ENCODE assay signal across 1 cellular context in the genomic region with DNA sequence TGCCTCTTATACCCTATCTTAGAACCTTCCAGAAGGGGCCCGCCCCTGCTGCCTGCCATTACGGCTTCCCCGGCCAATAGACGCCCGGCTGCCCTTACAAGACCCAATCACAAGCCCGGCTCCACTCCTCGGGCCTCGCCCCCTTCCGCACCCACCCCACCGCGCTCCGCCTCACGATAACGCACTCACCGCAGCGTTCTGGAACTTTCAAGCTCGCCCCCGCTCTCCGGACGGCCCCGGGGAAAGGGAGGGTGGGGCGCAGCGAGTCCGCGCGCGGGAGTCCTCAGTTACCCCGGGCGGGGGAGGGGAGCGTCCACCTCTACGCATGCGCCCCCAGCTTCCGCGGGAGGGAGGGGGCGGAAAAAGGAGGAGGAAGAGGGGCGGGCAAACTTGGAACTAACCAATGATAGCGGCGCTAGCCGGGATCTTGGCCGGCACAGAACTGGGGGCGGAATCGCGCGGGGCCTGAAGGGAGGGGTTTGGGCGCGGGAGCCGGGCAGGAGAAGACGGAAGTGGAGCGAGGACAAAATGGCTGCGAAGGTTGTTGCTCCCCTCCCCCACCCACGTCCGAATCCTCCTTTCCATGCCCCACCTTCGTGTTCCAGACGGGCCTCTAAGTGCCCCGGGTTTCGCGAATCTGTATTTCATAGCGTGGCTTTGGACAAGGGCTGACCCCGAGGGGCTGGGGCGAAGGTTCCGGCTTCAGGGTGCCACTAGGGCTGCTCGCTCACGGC.
TF ChIP-seq lines count a peak whose summit lies in the region.

No MANE protein-coding gene starts in this region.

TF ChIP-seq in K562, 482 proteins besides CTCF, POLR2A, EP300 and RAD21 (continued from another document and continues in another):
- TF ChIP-seq, protein P1, sequence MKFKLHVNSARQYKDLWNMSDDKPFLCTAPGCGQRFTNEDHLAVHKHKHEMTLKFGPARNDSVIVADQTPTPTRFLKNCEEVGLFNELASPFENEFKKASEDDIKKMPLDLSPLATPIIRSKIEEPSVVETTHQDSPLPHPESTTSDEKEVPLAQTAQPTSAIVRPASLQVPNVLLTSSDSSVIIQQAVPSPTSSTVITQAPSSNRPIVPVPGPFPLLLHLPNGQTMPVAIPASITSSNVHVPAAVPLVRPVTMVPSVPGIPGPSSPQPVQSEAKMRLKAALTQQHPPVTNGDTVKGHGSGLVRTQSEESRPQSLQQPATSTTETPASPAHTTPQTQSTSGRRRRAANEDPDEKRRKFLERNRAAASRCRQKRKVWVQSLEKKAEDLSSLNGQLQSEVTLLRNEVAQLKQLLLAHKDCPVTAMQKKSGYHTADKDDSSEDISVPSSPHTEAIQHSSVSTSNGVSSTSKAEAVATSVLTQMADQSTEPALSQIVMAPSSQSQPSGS (CRISPR knock-in tag; IDR thresholded peaks at IDR 0.05) = no peak
- TF ChIP-seq MEF2A (IDR thresholded peaks at IDR 0.05; ENCODE audit: control insufficient read depth, low read depth, low read length) (no peak), ZNF707 (CRISPR knock-in tag; conservative IDR thresholded peaks at IDR 0.05) (no peak), MCM3 (IDR thresholded peaks at IDR 0.05) (no peak), ZNF184 (CRISPR knock-in tag; IDR thresholded peaks at IDR 0.05) (no peak), MAFG (tag; conservative IDR thresholded peaks at IDR 0.05) (no peak), FOXM1 (IDR thresholded peaks at IDR 0.05; ENCODE audit: low read depth) (no peak), FOXM1 (CRISPR knock-in tag; IDR thresholded peaks at IDR 0.05; ENCODE audit: low read depth) (no peak), ZNF408 (CRISPR knock-in tag; IDR thresholded peaks at IDR 0.05; ENCODE audit: low read depth) (no peak), ZNF583 (CRISPR knock-in tag; IDR thresholded peaks at IDR 0.05) (no peak), KAT8 (IDR thresholded peaks at IDR 0.05; ENCODE audit: low read depth) (no peak), NFYB (IDR thresholded peaks at IDR 0.05; ENCODE audit: extremely low read depth, insufficient read length) (peak; percentile 27), DIDO1 (tag; IDR thresholded peaks at IDR 0.05; ENCODE audit: low read depth) (no peak), KDM1A (IDR thresholded peaks at IDR 0.05) (no peak), RBFOX2 (IDR thresholded peaks at IDR 0.05; ENCODE audit: low read depth, low read length) (peak; percentile 88), ATF7 (IDR thresholded peaks at IDR 0.05) (peak; percentile 64), ZNF175 (CRISPR knock-in tag; IDR thresholded peaks at IDR 0.05; ENCODE audit: low read depth) (no peak), ZNF212 (CRISPR knock-in tag; IDR thresholded peaks at IDR 0.05) (no peak), KLF16 (IDR thresholded peaks at IDR 0.05) (no peak), XRCC4 (IDR thresholded peaks at IDR 0.05; ENCODE audit: extremely low read depth, insufficient read depth, insufficient read length) (no peak), HNRNPLL (IDR thresholded peaks at IDR 0.05; ENCODE audit: low read depth, low read length, poor library complexity, severe bottlenecking) (peak; percentile 91), BRD4 (IDR thresholded peaks at IDR 0.05) (peak; percentile 100), ZNF232 (CRISPR knock-in tag; IDR thresholded peaks at IDR 0.05) (no peak), NUFIP1 (IDR thresholded peaks at IDR 0.05; ENCODE audit: partially characterized antibody) (no peak), ZNF239 (CRISPR knock-in tag; IDR thresholded peaks at IDR 0.05) (no peak)
- TF ChIP-seq, protein P2, sequence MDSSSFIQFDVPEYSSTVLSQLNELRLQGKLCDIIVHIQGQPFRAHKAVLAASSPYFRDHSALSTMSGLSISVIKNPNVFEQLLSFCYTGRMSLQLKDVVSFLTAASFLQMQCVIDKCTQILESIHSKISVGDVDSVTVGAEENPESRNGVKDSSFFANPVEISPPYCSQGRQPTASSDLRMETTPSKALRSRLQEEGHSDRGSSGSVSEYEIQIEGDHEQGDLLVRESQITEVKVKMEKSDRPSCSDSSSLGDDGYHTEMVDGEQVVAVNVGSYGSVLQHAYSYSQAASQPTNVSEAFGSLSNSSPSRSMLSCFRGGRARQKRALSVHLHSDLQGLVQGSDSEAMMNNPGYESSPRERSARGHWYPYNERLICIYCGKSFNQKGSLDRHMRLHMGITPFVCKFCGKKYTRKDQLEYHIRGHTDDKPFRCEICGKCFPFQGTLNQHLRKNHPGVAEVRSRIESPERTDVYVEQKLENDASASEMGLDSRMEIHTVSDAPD (CRISPR knock-in tag; IDR thresholded peaks at IDR 0.05) = no peak
- TF ChIP-seq, protein P3, sequence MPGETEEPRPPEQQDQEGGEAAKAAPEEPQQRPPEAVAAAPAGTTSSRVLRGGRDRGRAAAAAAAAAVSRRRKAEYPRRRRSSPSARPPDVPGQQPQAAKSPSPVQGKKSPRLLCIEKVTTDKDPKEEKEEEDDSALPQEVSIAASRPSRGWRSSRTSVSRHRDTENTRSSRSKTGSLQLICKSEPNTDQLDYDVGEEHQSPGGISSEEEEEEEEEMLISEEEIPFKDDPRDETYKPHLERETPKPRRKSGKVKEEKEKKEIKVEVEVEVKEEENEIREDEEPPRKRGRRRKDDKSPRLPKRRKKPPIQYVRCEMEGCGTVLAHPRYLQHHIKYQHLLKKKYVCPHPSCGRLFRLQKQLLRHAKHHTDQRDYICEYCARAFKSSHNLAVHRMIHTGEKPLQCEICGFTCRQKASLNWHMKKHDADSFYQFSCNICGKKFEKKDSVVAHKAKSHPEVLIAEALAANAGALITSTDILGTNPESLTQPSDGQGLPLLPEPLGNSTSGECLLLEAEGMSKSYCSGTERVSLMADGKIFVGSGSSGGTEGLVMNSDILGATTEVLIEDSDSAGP (CRISPR knock-in tag; IDR thresholded peaks at IDR 0.05) = no peak
- TF ChIP-seq, protein P4, sequence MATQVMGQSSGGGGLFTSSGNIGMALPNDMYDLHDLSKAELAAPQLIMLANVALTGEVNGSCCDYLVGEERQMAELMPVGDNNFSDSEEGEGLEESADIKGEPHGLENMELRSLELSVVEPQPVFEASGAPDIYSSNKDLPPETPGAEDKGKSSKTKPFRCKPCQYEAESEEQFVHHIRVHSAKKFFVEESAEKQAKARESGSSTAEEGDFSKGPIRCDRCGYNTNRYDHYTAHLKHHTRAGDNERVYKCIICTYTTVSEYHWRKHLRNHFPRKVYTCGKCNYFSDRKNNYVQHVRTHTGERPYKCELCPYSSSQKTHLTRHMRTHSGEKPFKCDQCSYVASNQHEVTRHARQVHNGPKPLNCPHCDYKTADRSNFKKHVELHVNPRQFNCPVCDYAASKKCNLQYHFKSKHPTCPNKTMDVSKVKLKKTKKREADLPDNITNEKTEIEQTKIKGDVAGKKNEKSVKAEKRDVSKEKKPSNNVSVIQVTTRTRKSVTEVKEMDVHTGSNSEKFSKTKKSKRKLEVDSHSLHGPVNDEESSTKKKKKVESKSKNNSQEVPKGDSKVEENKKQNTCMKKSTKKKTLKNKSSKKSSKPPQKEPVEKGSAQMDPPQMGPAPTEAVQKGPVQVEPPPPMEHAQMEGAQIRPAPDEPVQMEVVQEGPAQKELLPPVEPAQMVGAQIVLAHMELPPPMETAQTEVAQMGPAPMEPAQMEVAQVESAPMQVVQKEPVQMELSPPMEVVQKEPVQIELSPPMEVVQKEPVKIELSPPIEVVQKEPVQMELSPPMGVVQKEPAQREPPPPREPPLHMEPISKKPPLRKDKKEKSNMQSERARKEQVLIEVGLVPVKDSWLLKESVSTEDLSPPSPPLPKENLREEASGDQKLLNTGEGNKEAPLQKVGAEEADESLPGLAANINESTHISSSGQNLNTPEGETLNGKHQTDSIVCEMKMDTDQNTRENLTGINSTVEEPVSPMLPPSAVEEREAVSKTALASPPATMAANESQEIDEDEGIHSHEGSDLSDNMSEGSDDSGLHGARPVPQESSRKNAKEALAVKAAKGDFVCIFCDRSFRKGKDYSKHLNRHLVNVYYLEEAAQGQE (CRISPR knock-in tag; IDR thresholded peaks at IDR 0.05; ENCODE audit: low read depth) = no peak
- TF ChIP-seq, protein P5, sequence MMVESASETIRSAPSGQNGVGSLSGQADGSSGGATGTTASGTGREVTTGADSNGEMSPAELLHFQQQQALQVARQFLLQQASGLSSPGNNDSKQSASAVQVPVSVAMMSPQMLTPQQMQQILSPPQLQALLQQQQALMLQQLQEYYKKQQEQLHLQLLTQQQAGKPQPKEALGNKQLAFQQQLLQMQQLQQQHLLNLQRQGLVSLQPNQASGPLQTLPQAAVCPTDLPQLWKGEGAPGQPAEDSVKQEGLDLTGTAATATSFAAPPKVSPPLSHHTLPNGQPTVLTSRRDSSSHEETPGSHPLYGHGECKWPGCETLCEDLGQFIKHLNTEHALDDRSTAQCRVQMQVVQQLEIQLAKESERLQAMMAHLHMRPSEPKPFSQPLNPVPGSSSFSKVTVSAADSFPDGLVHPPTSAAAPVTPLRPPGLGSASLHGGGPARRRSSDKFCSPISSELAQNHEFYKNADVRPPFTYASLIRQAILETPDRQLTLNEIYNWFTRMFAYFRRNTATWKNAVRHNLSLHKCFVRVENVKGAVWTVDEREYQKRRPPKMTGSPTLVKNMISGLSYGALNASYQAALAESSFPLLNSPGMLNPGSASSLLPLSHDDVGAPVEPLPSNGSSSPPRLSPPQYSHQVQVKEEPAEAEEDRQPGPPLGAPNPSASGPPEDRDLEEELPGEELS (CRISPR knock-in tag; IDR thresholded peaks at IDR 0.05; ENCODE audit: borderline replicate concordance) = no peak
- TF ChIP-seq, protein P6, sequence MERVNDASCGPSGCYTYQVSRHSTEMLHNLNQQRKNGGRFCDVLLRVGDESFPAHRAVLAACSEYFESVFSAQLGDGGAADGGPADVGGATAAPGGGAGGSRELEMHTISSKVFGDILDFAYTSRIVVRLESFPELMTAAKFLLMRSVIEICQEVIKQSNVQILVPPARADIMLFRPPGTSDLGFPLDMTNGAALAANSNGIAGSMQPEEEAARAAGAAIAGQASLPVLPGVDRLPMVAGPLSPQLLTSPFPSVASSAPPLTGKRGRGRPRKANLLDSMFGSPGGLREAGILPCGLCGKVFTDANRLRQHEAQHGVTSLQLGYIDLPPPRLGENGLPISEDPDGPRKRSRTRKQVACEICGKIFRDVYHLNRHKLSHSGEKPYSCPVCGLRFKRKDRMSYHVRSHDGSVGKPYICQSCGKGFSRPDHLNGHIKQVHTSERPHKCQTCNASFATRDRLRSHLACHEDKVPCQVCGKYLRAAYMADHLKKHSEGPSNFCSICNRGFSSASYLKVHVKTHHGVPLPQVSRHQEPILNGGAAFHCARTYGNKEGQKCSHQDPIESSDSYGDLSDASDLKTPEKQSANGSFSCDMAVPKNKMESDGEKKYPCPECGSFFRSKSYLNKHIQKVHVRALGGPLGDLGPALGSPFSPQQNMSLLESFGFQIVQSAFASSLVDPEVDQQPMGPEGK (CRISPR knock-in tag; IDR thresholded peaks at IDR 0.05; ENCODE audit: borderline replicate concordance) = no peak
- TF ChIP-seq, protein P7, sequence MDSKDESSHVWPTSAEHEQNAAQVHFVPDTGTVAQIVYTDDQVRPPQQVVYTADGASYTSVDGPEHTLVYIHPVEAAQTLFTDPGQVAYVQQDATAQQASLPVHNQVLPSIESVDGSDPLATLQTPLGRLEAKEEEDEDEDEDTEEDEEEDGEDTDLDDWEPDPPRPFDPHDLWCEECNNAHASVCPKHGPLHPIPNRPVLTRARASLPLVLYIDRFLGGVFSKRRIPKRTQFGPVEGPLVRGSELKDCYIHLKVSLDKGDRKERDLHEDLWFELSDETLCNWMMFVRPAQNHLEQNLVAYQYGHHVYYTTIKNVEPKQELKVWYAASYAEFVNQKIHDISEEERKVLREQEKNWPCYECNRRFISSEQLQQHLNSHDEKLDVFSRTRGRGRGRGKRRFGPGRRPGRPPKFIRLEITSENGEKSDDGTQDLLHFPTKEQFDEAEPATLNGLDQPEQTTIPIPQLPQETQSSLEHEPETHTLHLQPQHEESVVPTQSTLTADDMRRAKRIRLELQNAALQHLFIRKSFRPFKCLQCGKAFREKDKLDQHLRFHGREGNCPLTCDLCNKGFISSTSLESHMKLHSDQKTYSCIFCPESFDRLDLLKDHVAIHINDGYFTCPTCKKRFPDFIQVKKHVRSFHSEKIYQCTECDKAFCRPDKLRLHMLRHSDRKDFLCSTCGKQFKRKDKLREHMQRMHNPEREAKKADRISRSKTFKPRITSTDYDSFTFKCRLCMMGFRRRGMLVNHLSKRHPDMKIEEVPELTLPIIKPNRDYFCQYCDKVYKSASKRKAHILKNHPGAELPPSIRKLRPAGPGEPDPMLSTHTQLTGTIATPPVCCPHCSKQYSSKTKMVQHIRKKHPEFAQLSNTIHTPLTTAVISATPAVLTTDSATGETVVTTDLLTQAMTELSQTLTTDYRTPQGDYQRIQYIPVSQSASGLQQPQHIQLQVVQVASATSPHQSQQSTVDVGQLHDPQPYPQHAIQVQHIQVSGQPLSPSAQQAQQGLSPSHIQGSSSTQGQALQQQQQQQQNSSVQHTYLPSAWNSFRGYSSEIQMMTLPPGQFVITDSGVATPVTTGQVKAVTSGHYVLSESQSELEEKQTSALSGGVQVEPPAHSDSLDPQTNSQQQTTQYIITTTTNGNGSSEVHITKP (IDR thresholded peaks at IDR 0.05; ENCODE audit: partially characterized antibody) = no peak
- TF ChIP-seq, protein P8, sequence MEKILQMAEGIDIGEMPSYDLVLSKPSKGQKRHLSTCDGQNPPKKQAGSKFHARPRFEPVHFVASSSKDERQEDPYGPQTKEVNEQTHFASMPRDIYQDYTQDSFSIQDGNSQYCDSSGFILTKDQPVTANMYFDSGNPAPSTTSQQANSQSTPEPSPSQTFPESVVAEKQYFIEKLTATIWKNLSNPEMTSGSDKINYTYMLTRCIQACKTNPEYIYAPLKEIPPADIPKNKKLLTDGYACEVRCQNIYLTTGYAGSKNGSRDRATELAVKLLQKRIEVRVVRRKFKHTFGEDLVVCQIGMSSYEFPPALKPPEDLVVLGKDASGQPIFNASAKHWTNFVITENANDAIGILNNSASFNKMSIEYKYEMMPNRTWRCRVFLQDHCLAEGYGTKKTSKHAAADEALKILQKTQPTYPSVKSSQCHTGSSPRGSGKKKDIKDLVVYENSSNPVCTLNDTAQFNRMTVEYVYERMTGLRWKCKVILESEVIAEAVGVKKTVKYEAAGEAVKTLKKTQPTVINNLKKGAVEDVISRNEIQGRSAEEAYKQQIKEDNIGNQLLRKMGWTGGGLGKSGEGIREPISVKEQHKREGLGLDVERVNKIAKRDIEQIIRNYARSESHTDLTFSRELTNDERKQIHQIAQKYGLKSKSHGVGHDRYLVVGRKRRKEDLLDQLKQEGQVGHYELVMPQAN (IDR thresholded peaks at IDR 0.05; ENCODE audit: borderline replicate concordance) = no peak
- TF ChIP-seq, protein P9, sequence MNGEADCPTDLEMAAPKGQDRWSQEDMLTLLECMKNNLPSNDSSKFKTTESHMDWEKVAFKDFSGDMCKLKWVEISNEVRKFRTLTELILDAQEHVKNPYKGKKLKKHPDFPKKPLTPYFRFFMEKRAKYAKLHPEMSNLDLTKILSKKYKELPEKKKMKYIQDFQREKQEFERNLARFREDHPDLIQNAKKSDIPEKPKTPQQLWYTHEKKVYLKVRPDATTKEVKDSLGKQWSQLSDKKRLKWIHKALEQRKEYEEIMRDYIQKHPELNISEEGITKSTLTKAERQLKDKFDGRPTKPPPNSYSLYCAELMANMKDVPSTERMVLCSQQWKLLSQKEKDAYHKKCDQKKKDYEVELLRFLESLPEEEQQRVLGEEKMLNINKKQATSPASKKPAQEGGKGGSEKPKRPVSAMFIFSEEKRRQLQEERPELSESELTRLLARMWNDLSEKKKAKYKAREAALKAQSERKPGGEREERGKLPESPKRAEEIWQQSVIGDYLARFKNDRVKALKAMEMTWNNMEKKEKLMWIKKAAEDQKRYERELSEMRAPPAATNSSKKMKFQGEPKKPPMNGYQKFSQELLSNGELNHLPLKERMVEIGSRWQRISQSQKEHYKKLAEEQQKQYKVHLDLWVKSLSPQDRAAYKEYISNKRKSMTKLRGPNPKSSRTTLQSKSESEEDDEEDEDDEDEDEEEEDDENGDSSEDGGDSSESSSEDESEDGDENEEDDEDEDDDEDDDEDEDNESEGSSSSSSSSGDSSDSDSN (IDR thresholded peaks at IDR 0.05; ENCODE audit: borderline replicate concordance in 1 of 2, low read depth in 2 of 2, low read length in 2 of 2) = no peak
